18 cellular contexts compared by ENCODE assay signal in genomic region chr7:318476-319266, GRCh38. TPM values are rescaled to one million over a fixed set of nuclear protein-coding genes. Genes with fewer than 3 reads are reported as not detected.
A peak's percentile ranks its signal among the peaks of the same experiment; 100 is the strongest.
DNase-seq lines count a peak whose midpoint lies in the region; ATAC-seq, FAIRE-seq and TF ChIP-seq lines count a peak whose summit lies in the region.
"Had no signal": no experiment of that assay in that cellular context is flagged by ENCODE, and none has a peak within 500 bp of the region (broad histone marks: within the 10 kb centered on the region; RNA-seq: fewer than 3 reads in every experiment).

No MANE protein-coding gene starts in this region.

- H3K4me1 ChIP-seq in keratinocyte (ENCODE audit: control insufficient read depth, extremely low read depth, insufficient read depth, low read length) (peaks cover 8% of the 10 kb centered on the region), pancreas (peaks cover 21 to 38% (median 26%) of the 10 kb centered on the region in 3 donors)

- H3K9me1 ChIP-seq in keratinocyte (ENCODE audit: control insufficient read depth, extremely low read depth, insufficient read depth, low read length), result no peaks in the 10 kb centered on the region

- H2AFZ ChIP-seq in keratinocyte (ENCODE audit: control insufficient read depth, low read length), result peak overlapping the region; percentile 6

- DNase-seq in DMS153 treated with DMSO at 0.1 percent for 48 hours (lab: John Stamatoyannopoulos, UW; ENCODE audit: unreplicated experiment), result peak; percentile 39
- DNase-seq in NCI-H2171 treated with DMSO at 0.1 percent for 48 hours (lab: John Stamatoyannopoulos, UW), result peak; percentile 40
- no peak for DNase-seq in keratinocyte (ENCODE audit: low read depth, low spot score)
- DNase-seq in pancreas, result peak in 5 of 6 donors; percentile 48 to 60 (median 56)
- no peak for DNase-seq in GM19238 (ENCODE audit: insufficient read length, low spot score)
- DNase-seq in HFFc6, result no peak
- DNase-seq in foreskin melanocyte, result no peak
- DNase-seq: activated naive CD8-positive, alpha-beta T cell treated with anti-CD3 and anti-CD28 coated beads, Interleukin-2, amount 50 U/mL, for 24 hours; hippocampal formation; NCI-H1105 treated with DMSO at 0.1 percent for 48 hours had no signal

- H3K27me3 ChIP-seq in keratinocyte (ENCODE audit: control insufficient read depth, extremely low read depth, insufficient read depth, low read length) (peaks cover 33% of the 10 kb centered on the region), pancreas (no peaks in the 10 kb centered on the region)

- no peak for TF ChIP-seq CTCF in keratinocyte (optimal IDR thresholded peaks at IDR 0.05 in 1 of 3, IDR thresholded peaks at IDR 0.05 in 1 of 3, conservative IDR thresholded peaks at IDR 0.05 in 1 of 3; ENCODE audit: extremely low read depth in 1 of 3, insufficient read depth in 2 of 3, low read length in 3 of 3)
- TF ChIP-seq CTCF in pancreas (IDR thresholded peaks at IDR 0.05), result no peak
- no peak for TF ChIP-seq CTCF in HFFc6 (IDR thresholded peaks at IDR 0.05)

- no peaks in the 10 kb centered on the region for H3K9me3 ChIP-seq in keratinocyte (ENCODE audit: control insufficient read depth, low read depth, low read length)
- no peaks in the 10 kb centered on the region for H3K9me3 ChIP-seq in pancreas
- H3K9me3 ChIP-seq: thoracic aorta had no signal

- H3K27ac ChIP-seq in keratinocyte (ENCODE audit: control insufficient read depth, insufficient read depth, low read length) (no peak overlapping the region), pancreas (peak overlapping the region in 2 of 4 donors; percentile 35 to 37)
- H3K27ac ChIP-seq: thoracic aorta had no signal

- H4K20me1 ChIP-seq in keratinocyte (ENCODE audit: control insufficient read depth, extremely low read depth, insufficient read depth, low read length), result no peaks in the 10 kb centered on the region

- FAIRE-seq in keratinocyte (lab: Jason Lieb, UNC) (no peak), pancreas (lab: Jason Lieb, UNC) (no peak)
- FAIRE-seq: bronchial epithelial cell, G401.6, GM12878, RCC 7860 had no signal

- H3K36me3 Mint-ChIP-seq in HFFc6 (ENCODE audit: low read depth), result no peaks in the 10 kb centered on the region

- no peaks in the 10 kb centered on the region for H3K79me2 ChIP-seq in keratinocyte (ENCODE audit: control insufficient read depth, insufficient read depth, low read length)

- no peak overlapping the region for H3K27ac Mint-ChIP-seq in HFFc6
- H3K27ac Mint-ChIP-seq: activated naive CD8-positive, alpha-beta T cell treated with anti-CD3 and anti-CD28 coated beads, Interleukin-2, amount 50 U/mL, for 24 hours had no signal

- peaks cover 45% of the 10 kb centered on the region for H3K27me3 Mint-ChIP-seq in HFFc6 (ENCODE audit: insufficient read depth)

- dilution Hi-C loops in keratinocyte (cut with MboI; ENCODE audit: extremely low pct_ligation_motif_present, low sequenced_read_pairs), result no loop called here

- H3K4me1 Mint-ChIP-seq in HFFc6 (ENCODE audit: low read depth), result peaks cover 4% of the 10 kb centered on the region
- H3K4me1 Mint-ChIP-seq: activated naive CD8-positive, alpha-beta T cell treated with anti-CD3 and anti-CD28 coated beads, Interleukin-2, amount 50 U/mL, for 24 hours had no signal

- H3K4me3 ChIP-seq in keratinocyte (ENCODE audit: control insufficient read depth in 2 of 3, extremely low read depth in 1 of 3, insufficient read depth in 2 of 3, low read depth in 1 of 3, low read length in 3 of 3) (no peak overlapping the region), pancreas (no peak overlapping the region)
- H3K4me3 ChIP-seq: GM12878, thoracic aorta had no signal

- no peaks in the 10 kb centered on the region for H3K9me3 Mint-ChIP-seq in HFFc6
- H3K9me3 Mint-ChIP-seq: activated naive CD8-positive, alpha-beta T cell treated with anti-CD3 and anti-CD28 coated beads, Interleukin-2, amount 50 U/mL, for 24 hours had no signal

- peak; percentile 17 to 60 (median 53) for ATAC-seq in pancreas
- ATAC-seq in GM19035 (IDR thresholded peaks at IDR 0.05; ENCODE audit: unreplicated experiment), result no peak
- ATAC-seq: activated naive CD8-positive, alpha-beta T cell treated with anti-CD3 and anti-CD28 coated beads, Interleukin-2, amount 50 U/mL, for 24 hours; GM12878 had no signal

- WGBS in pancreas, 2 donors, result 24 to 25% methylated on average over 18 to 20 of the region's 20 CpGs

- H3K36me3 ChIP-seq in keratinocyte (ENCODE audit: control insufficient read depth in 2 of 2, extremely low read depth in 1 of 2, insufficient read depth in 2 of 2, low read length in 2 of 2) (no peaks in the 10 kb centered on the region), pancreas (no peaks in the 10 kb centered on the region)
- H3K36me3 ChIP-seq: thoracic aorta had no signal

- H3K4me2 ChIP-seq in keratinocyte (ENCODE audit: control insufficient read depth, extremely low read depth, insufficient read depth, low read depth, low read length), result no peak overlapping the region

- no peak overlapping the region for H3K9ac ChIP-seq in keratinocyte (ENCODE audit: control insufficient read depth, extremely low read depth, insufficient read depth, low read length)

- intact Hi-C loops in pancreas (cut with DNase I), result no loop called here

- H3K4me3 Mint-ChIP-seq in HFFc6, result no peak overlapping the region
- H3K4me3 Mint-ChIP-seq: activated naive CD8-positive, alpha-beta T cell treated with anti-CD3 and anti-CD28 coated beads, Interleukin-2, amount 50 U/mL, for 24 hours had no signal

RNA-seq across cellular contexts. Expression of gene FOXL3, which starts 28.7 kb away (rescaled TPM):
- polyA plus RNA-seq in keratinocyte, result not detected in 3 replicates
- polyA plus RNA-seq in keratinocyte (2011; ENCODE audit: low read depth), result not detected
- not detected in 2 replicates for polyA plus RNA-seq in keratinocyte (2011; cell fraction: cytosol; rRNA removed)
- polyA plus RNA-seq in keratinocyte (2011; cell fraction: nucleus; rRNA removed), result not detected in 2 replicates
- polyA plus RNA-seq in keratinocyte (2012; ENCODE audit: low replicate concordance), result not detected in 2 replicates
- not detected in 3 replicates for polyA minus RNA-seq in keratinocyte
- polyA minus RNA-seq in keratinocyte (2011; cell fraction: cytosol; rRNA and poly(A)+ RNA removed), result not detected
- not detected in 2 replicates for polyA minus RNA-seq in keratinocyte (2011; cell fraction: nucleus; rRNA and poly(A)+ RNA removed)
- total RNA-seq in pancreas, result not detected
- polyA plus RNA-seq in pancreas, result not detected
- total RNA-seq in HFFc6 (2021; fragmentation: NEBNext Ultra II Directional; extraction: Animal tissue kit (Norgen Biotek cat#: 25700)), result not detected
- total RNA-seq: activated CD8-positive, alpha-beta memory T cell treated with anti-CD3 and anti-CD28 coated beads for 36 hours; bronchial epithelial cell; fibroblast of lung; GM12878; thoracic aorta had no signal
- polyA plus RNA-seq: fibroblast of lung, GM12878 had no signal

Comparison
In these comparisons a context has a peak if more than half of its experiments do, and no peak if none do; other contexts are left out.
1. DNase-seq: peak in DMS153 treated with DMSO at 0.1 percent for 48 hours (single experiment), NCI-H2171 treated with DMSO at 0.1 percent for 48 hours (single experiment) and pancreas (5 of 6); none in keratinocyte (single experiment), GM19238 (single experiment), HFFc6 (single experiment) and foreskin melanocyte (single experiment).